ENCODE assay signal across 23 cellular contexts in the genomic region with DNA sequence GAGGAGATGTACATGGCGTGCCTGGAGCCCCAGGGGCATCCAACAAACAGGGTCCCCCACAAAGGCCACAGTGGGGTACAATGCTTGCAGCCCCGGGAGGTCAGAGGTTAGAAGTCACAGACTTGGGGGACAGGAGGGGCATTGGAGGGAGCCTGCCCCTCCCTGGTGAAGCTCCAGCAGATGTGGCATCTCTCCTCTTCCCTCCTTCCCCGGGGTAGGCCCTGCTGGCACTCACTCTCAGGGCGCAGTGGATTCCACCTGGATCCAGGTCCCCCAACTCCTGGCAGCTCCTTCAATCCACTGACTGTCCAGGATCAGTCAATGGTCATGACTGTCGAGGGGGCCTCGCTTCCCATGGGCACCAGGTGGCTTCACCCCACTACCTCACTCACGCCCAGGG. TPM values are rescaled to one million over a fixed set of nuclear protein-coding genes. Genes with fewer than 3 reads are reported as not detected.
"Had no signal": no experiment of that assay in that cellular context is flagged by ENCODE, and none has a peak within 500 bp of the region (broad histone marks: within the 10 kb centered on the region; RNA-seq: fewer than 3 reads in every experiment).

No MANE protein-coding gene starts in this region.

- H3K36me3 Mint-ChIP-seq: activated naive CD8-positive, alpha-beta T cell treated with anti-CD3 and anti-CD28 coated beads, Interleukin-2, amount 10 ng/mL, durations not matched to agents 7 days and 5 days; stimulated activated naive B cell treated with anti-CD40 and anti-IgM and Interleukin-4, amounts not matched to agents 10 μg/mL and 1 μg/mL and 100 μg/mL, for 72 hours had no signal

- ATAC-seq: activated CD4-positive, alpha-beta T cell treated with anti-CD3 and anti-CD28 coated beads for 36 hours; heart right ventricle; stimulated activated naive B cell treated with anti-CD40 and anti-IgM and Interleukin-4, amounts not matched to agents 10 μg/mL and 1 μg/mL and 100 μg/mL, for 72 hours; upper lobe of right lung had no signal

- H3K27me3 ChIP-seq: breast epithelium, heart right ventricle, upper lobe of right lung had no signal

- H3K36me3 ChIP-seq: breast epithelium, upper lobe of right lung had no signal

- DNase-seq: activated B cell treated with CpG ODN at 0.5 μM for 24 hours; activated CD4-positive, alpha-beta T cell treated with anti-CD3 and anti-CD28 coated beads for 36 hours; activated CD4-positive, alpha-beta T cell treated with anti-CD3 and anti-CD28 coated beads, Interleukin-2, amount 50 U/mL, for 48 hours; activated naive CD4-positive, alpha-beta T cell treated with anti-CD3 and anti-CD28 coated beads for 36 hours; activated naive CD8-positive, alpha-beta T cell treated with anti-CD3 and anti-CD28 coated beads, Interleukin-2, amount 10 ng/mL, durations not matched to agents 7 days and 5 days; activated T-cell treated with anti-CD3 and anti-CD28 coated beads, Interleukin-2, amount 50 U/mL, for 48 hours; amniotic stem cell; heart right ventricle; kidney glomerular epithelial cell; left ventricle myocardium inferior; mammary epithelial cell; midbrain; occipital lobe; retina; stimulated activated CD4-positive, alpha-beta T cell treated with anti-CD3 and anti-CD28 coated beads, Interleukin-2, amount 100 ng/mL, for 48 hours; stimulated activated CD8-positive, alpha-beta memory T cell treated with anti-CD3 and anti-CD28 coated beads, Interleukin-4, amount 100 ng/mL, for 48 hours; stimulated activated naive B cell treated with anti-CD40 and anti-IgM and Interleukin-4, amounts not matched to agents 10 μg/mL and 1 μg/mL and 100 μg/mL, for 72 hours; T-helper 1 cell; upper lobe of right lung had no signal

- H3K9me3 Mint-ChIP-seq: activated B cell treated with CpG ODN at 0.5 μM for 24 hours; activated naive CD4-positive, alpha-beta T cell treated with anti-CD3 and anti-CD28 coated beads for 36 hours; activated naive CD8-positive, alpha-beta T cell treated with anti-CD3 and anti-CD28 coated beads, Interleukin-2, amount 10 ng/mL, durations not matched to agents 7 days and 5 days; nephron; stimulated activated naive B cell treated with anti-CD40 and anti-IgM and Interleukin-4, amounts not matched to agents 10 μg/mL and 1 μg/mL and 100 μg/mL, for 72 hours had no signal

- H3K4me3 Mint-ChIP-seq: activated B cell treated with CpG ODN at 0.5 μM for 24 hours; activated CD4-positive, alpha-beta T cell treated with anti-CD3 and anti-CD28 coated beads for 36 hours; activated naive CD4-positive, alpha-beta T cell treated with anti-CD3 and anti-CD28 coated beads for 36 hours; activated naive CD8-positive, alpha-beta T cell treated with anti-CD3 and anti-CD28 coated beads, Interleukin-2, amount 10 ng/mL, durations not matched to agents 7 days and 5 days; nephron; stimulated activated naive B cell treated with anti-CD40 and anti-IgM and Interleukin-4, amounts not matched to agents 10 μg/mL and 1 μg/mL and 100 μg/mL, for 72 hours had no signal

- H3K27me3 Mint-ChIP-seq: activated CD4-positive, alpha-beta T cell treated with anti-CD3 and anti-CD28 coated beads for 36 hours; activated naive CD8-positive, alpha-beta T cell treated with anti-CD3 and anti-CD28 coated beads, Interleukin-2, amount 10 ng/mL, durations not matched to agents 7 days and 5 days had no signal

- H3K4me1 Mint-ChIP-seq: activated B cell treated with CpG ODN at 0.5 μM for 24 hours; activated naive CD8-positive, alpha-beta T cell treated with anti-CD3 and anti-CD28 coated beads, Interleukin-2, amount 10 ng/mL, durations not matched to agents 7 days and 5 days had no signal

- H3K4me1 ChIP-seq: breast epithelium had no signal

- H3K4me3 ChIP-seq: coronary artery, heart right ventricle, left ventricle myocardium inferior, upper lobe of right lung had no signal

- H3K27ac ChIP-seq: coronary artery, left ventricle myocardium inferior, upper lobe of right lung had no signal

- H3K9me3 ChIP-seq: breast epithelium, heart right ventricle, left ventricle myocardium inferior, upper lobe of right lung had no signal

- H3K27ac Mint-ChIP-seq: activated B cell treated with CpG ODN at 0.5 μM for 24 hours; activated CD4-positive, alpha-beta T cell treated with anti-CD3 and anti-CD28 coated beads for 36 hours; activated naive CD4-positive, alpha-beta T cell treated with anti-CD3 and anti-CD28 coated beads for 36 hours; activated naive CD8-positive, alpha-beta T cell treated with anti-CD3 and anti-CD28 coated beads, Interleukin-2, amount 10 ng/mL, durations not matched to agents 7 days and 5 days; stimulated activated naive B cell treated with anti-CD40 and anti-IgM and Interleukin-4, amounts not matched to agents 10 μg/mL and 1 μg/mL and 100 μg/mL, for 72 hours had no signal

RNA-seq across cellular contexts. Expression of a gene that starts 32.2 kb away (rescaled TPM):
- total RNA-seq: activated B cell treated with CpG ODN at 0.5 μM for 24 hours; activated CD8-positive, alpha-beta memory T cell treated with anti-CD3 and anti-CD28 coated beads for 36 hours had no signal
